ENCODE assay signal across 9 cellular contexts in genomic region chr4:74047152-74047551, GRCh38. TPM values are rescaled to one million over a fixed set of nuclear protein-coding genes. Genes with fewer than 3 reads are reported as not detected.
"Had no signal": no experiment of that assay in that cellular context is flagged by ENCODE, and none has a peak within 500 bp of the region (broad histone marks: within the 10 kb centered on the region; RNA-seq: fewer than 3 reads in every experiment).

No MANE protein-coding gene starts in this region.

- H3K4me3 ChIP-seq: GM12878 had no signal

- FAIRE-seq: G401.6, GM12878, GM12891, GM12892, GM18507, GM19239 had no signal

- DNase-seq: GDM1, GF-D8 had no signal

- ATAC-seq: GM12878 had no signal

RNA-seq across cellular contexts. Expression of gene CXCL3, which starts 8.7 kb away (rescaled TPM):
- total RNA-seq: G401, GM12878 had no signal
- polyA plus RNA-seq: GM12878 had no signal

RNA-seq across cellular contexts. Expression of gene CXCL5, which starts 48.7 kb away (rescaled TPM):
- total RNA-seq: G401, GM12878 had no signal
- polyA plus RNA-seq: GM12878 had no signal

RNA-seq across cellular contexts. Expression of gene CXCL2, which starts 51.8 kb away (rescaled TPM):
- total RNA-seq: G401, GM12878 had no signal
- polyA plus RNA-seq: GM12878 had no signal

RNA-seq across cellular contexts. Expression of gene PPBP, which starts 59.2 kb away (rescaled TPM):
- total RNA-seq: G401, GM12878 had no signal
- polyA plus RNA-seq: GM12878 had no signal
